Comparison of ENCODE assay signal across 8 cellular contexts in the genomic region with DNA sequence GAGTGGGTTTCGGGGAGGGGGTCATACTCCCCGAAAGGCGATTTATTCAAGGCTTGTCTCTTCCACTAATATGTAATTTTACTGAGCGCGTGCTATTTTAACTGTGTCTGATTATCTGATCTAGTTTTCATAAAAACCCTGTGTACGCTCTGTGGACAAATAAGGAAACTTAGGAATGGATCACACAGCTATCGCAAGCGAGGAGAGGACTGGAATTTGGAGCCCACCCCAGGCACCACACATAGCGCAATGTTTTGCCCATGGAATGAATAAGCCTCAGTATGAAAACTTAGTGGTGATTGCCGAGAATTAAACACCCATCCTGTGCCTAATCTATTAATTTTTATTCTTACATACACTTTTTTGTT. TPM values are rescaled to one million over a fixed set of nuclear protein-coding genes. Genes with fewer than 3 reads are reported as not detected.
A peak's percentile ranks its signal among the peaks of the same experiment; 100 is the strongest.
DNase-seq lines count a peak whose midpoint lies in the region; ATAC-seq lines count a peak whose summit lies in the region.

No MANE protein-coding gene starts in this region.

- no peak for ATAC-seq in naive thymus-derived CD4-positive, alpha-beta T cell
- no peak for ATAC-seq in HG02973 (IDR thresholded peaks at IDR 0.05; ENCODE audit: unreplicated experiment)
- no peak for ATAC-seq in activated CD4-positive, CD25-positive, alpha-beta regulatory T cell treated with anti-CD3 and anti-CD28 coated beads, Interleukin-2, amount 50 U/mL, for 24 hours

- peak overlapping the region; percentile 83 for H3K4me3 ChIP-seq in endocrine pancreas (ENCODE audit: control insufficient read depth, insufficient read depth, low read length)
- peak overlapping the region; percentile 93 for H3K4me3 ChIP-seq in naive thymus-derived CD4-positive, alpha-beta T cell (ENCODE audit: low read length)

- intact Hi-C loops in naive thymus-derived CD4-positive, alpha-beta T cell (cut with micrococcal nuclease) = loop anchor here (1.0 to 5.0 kb wide), 10 partner anchors 77 to 855 kb away; a partner anchor contains a TSS

- H3K9me3 Mint-ChIP-seq in T-helper 2 cell treated with Interferon-gamma antibody and Interleukin-4, amounts not matched to agents 5 μg/mL and 100 μg/mL, for 36 hours = no peaks in the 10 kb centered on the region
- peaks cover 0 to 4% (median 0%) of the 10 kb centered on the region in 11 donors for H3K9me3 Mint-ChIP-seq in naive thymus-derived CD4-positive, alpha-beta T cell

- peak overlapping the region; percentile 94 for H3K27ac Mint-ChIP-seq in T-helper 2 cell treated with Interferon-gamma antibody and Interleukin-4, amounts not matched to agents 5 μg/mL and 100 μg/mL, for 36 hours
- peak overlapping the region; percentile 86 to 96 (median 90) for H3K27ac Mint-ChIP-seq in naive thymus-derived CD4-positive, alpha-beta T cell

- H3K9ac ChIP-seq in endocrine pancreas (ENCODE audit: control insufficient read depth, insufficient read depth, low read length) = peak overlapping the region; percentile 91

- CTCF ChIA-PET in naive thymus-derived CD4-positive, alpha-beta T cell (lab: Charles Lee) = interaction anchor here (0.8 to 1.2 kb wide), 6 partner anchors 61 to 154 kb away, joined by 3 to 5 read pairs (median 3); a partner anchor contains a TSS

- peak overlapping the region; percentile 84 for H3K27ac ChIP-seq in naive thymus-derived CD4-positive, alpha-beta T cell (ENCODE audit: low read depth, low read length)

- POLR2A ChIA-PET in naive thymus-derived CD4-positive, alpha-beta T cell (lab: Charles Lee) = interaction anchor here (0.6 to 7.3 kb wide), 35 partner anchors 9 to 634 kb away, joined by 3 to 109 read pairs (median 6); a partner anchor contains a TSS

- no peaks in the 10 kb centered on the region for H3K27me3 Mint-ChIP-seq in T-helper 2 cell treated with Interferon-gamma antibody and Interleukin-4, amounts not matched to agents 5 μg/mL and 100 μg/mL, for 36 hours (ENCODE audit: low read depth)
- H3K27me3 Mint-ChIP-seq in naive thymus-derived CD4-positive, alpha-beta T cell = no peaks in the 10 kb centered on the region

- H3K9me3 ChIP-seq in endocrine pancreas (ENCODE audit: control insufficient read depth, low read length) = no peaks in the 10 kb centered on the region
- H3K9me3 ChIP-seq in naive thymus-derived CD4-positive, alpha-beta T cell (ENCODE audit: control insufficient read depth in 2 of 3, low read length in 3 of 3) = no peaks in the 10 kb centered on the region

- peaks cover 39% of the 10 kb centered on the region for H3K36me3 Mint-ChIP-seq in T-helper 2 cell treated with Interferon-gamma antibody and Interleukin-4, amounts not matched to agents 5 μg/mL and 100 μg/mL, for 36 hours (ENCODE audit: low read depth)
- H3K36me3 Mint-ChIP-seq in naive thymus-derived CD4-positive, alpha-beta T cell = peaks cover 0 to 29% (median 23%) of the 10 kb centered on the region in 5 donors

- H3K27me3 ChIP-seq in endocrine pancreas (ENCODE audit: control insufficient read depth, insufficient read depth, low read length) = no peaks in the 10 kb centered on the region
- H3K27me3 ChIP-seq in naive thymus-derived CD4-positive, alpha-beta T cell (ENCODE audit: control insufficient read depth in 2 of 2, insufficient read depth in 2 of 2, low read length in 2 of 2) = no peaks in the 10 kb centered on the region

- peaks cover 5% of the 10 kb centered on the region for H3K36me3 ChIP-seq in endocrine pancreas (ENCODE audit: control insufficient read depth, insufficient read depth, low read length)
- H3K36me3 ChIP-seq in naive thymus-derived CD4-positive, alpha-beta T cell (ENCODE audit: control insufficient read depth in 2 of 3, insufficient read depth in 3 of 3, low read length in 3 of 3) = peaks cover 11 to 30% (median 23%) of the 10 kb centered on the region in 3 experiments

- no peak for DNase-seq in T-helper 2 cell treated with Interferon-gamma antibody and Interleukin-4, amounts not matched to agents 5 μg/mL and 100 μg/mL, for 36 hours (ENCODE audit: low spot score)
- DNase-seq in T-helper 2 cell (no peak), OCI-M1 (lab: John Stamatoyannopoulos, UW) (peak; percentile 75), T-helper 9 cell (no peak)
- peak in 2 of 9 donors; percentile 7 to 11 for DNase-seq in naive thymus-derived CD4-positive, alpha-beta T cell

- H3K4me3 Mint-ChIP-seq in T-helper 2 cell treated with Interferon-gamma antibody and Interleukin-4, amounts not matched to agents 5 μg/mL and 100 μg/mL, for 36 hours = peak overlapping the region; percentile 100
- H3K4me3 Mint-ChIP-seq in naive thymus-derived CD4-positive, alpha-beta T cell = peak overlapping the region; percentile 94 to 99 (median 97)

- peaks cover 32% of the 10 kb centered on the region for H3K4me1 Mint-ChIP-seq in T-helper 2 cell treated with Interferon-gamma antibody and Interleukin-4, amounts not matched to agents 5 μg/mL and 100 μg/mL, for 36 hours (ENCODE audit: low read depth)
- H3K4me1 Mint-ChIP-seq in naive thymus-derived CD4-positive, alpha-beta T cell = peaks cover 22 to 48% (median 37%) of the 10 kb centered on the region in 7 donors

- no peaks in the 10 kb centered on the region for H3K4me1 ChIP-seq in endocrine pancreas (ENCODE audit: control insufficient read depth, insufficient read depth, low read length)
- H3K4me1 ChIP-seq in naive thymus-derived CD4-positive, alpha-beta T cell (ENCODE audit: control insufficient read depth in 2 of 2, insufficient read depth in 2 of 2, low read length in 2 of 2) = peaks cover 20 to 23% of the 10 kb centered on the region in 2 donors

RNA-seq across cellular contexts. Expression of a gene that starts 9.8 kb away (rescaled TPM):
- total RNA-seq in naive thymus-derived CD4-positive, alpha-beta T cell = 1 to 10 TPM in 2 of 5 experiments, not detected in 3; 1.1 to 1.2 TPM
- polyA plus RNA-seq in naive thymus-derived CD4-positive, alpha-beta T cell = not detected

RNA-seq across cellular contexts. Expression of a gene that starts 29.3 kb away (rescaled TPM):
- 10 to 100 TPM; 27.6 to 52.5 (median 40.9) TPM for total RNA-seq in naive thymus-derived CD4-positive, alpha-beta T cell
- polyA plus RNA-seq in naive thymus-derived CD4-positive, alpha-beta T cell = 10 to 100 TPM; 26.5 to 29.9 TPM
